ENCODE assay signal across 9 cellular contexts in genomic region chr3:122952509-122952908, GRCh38.
DNase-seq lines count a peak whose midpoint lies in the region; ATAC-seq, FAIRE-seq and TF ChIP-seq lines count a peak whose summit lies in the region.
"Had no signal": no experiment of that assay in that cellular context is flagged by ENCODE, and none has a peak within 500 bp of the region (broad histone marks: within the 10 kb centered on the region; RNA-seq: fewer than 3 reads in every experiment).

No MANE protein-coding gene starts in this region.

- no peak for TF ChIP-seq POLR2A in GM12892 (IDR thresholded peaks at IDR 0.05; ENCODE audit: low read depth, low read length)

- peak; percentile 78 for FAIRE-seq in GM12892 (lab: Jason Lieb, UNC)

- DNase-seq in GM12892 (ENCODE audit: insufficient read length) (peak; percentile 40), SK-N-DZ (ENCODE audit: low spot score) (peak; percentile 42), kidney tubule cell (ENCODE audit: low spot score) (peak; percentile 74), amygdala (lab: John Stamatoyannopoulos, UW) (no peak), HuH-7.5 (ENCODE audit: low spot score) (no peak), NCI-H526 treated with DMSO at 0.1 percent for 48 hours (lab: John Stamatoyannopoulos, UW) (no peak)
- DNase-seq: effector CD8-positive, alpha-beta T cell had no signal

- ATAC-seq in HG02981 (IDR thresholded peaks at IDR 0.05; ENCODE audit: unreplicated experiment) (peak; percentile 61), HG02763 (IDR thresholded peaks at IDR 0.05; ENCODE audit: unreplicated experiment) (no peak)

Comparison
In these comparisons a context has a peak if more than half of its experiments do, and no peak if none do; other contexts are left out.
1. DNase-seq: peak in GM12892 (single experiment), SK-N-DZ (single experiment) and kidney tubule cell (single experiment); none in amygdala (0 of 56), HuH-7.5 (single experiment) and NCI-H526 treated with DMSO at 0.1 percent for 48 hours (single experiment).